ENCODE assay signal across 8 cellular contexts in genomic region chr3:159252772-159253384, GRCh38.
A peak's percentile ranks its signal among the peaks of the same experiment; 100 is the strongest.
DNase-seq lines count a peak whose midpoint lies in the region; ATAC-seq, FAIRE-seq and TF ChIP-seq lines count a peak whose summit lies in the region.

No MANE protein-coding gene starts in this region.

- TF ChIP-seq EP300 in A549 (IDR thresholded peaks at IDR 0.05), result no peak

- WGBS in A549 (ENCODE audit: missing lambda C conversion rate), result 1% methylated on average over 2 of the region's 2 CpGs

- POLR2A ChIA-PET in A549 (lab: Yijun Ruan, JAX), result no interaction called here

- H3K4me1 ChIP-seq in A549 (no peaks in the 10 kb centered on the region), mucosa of descending colon (ENCODE audit: low read depth) (no peaks in the 10 kb centered on the region)

- intact Hi-C loops in mucosa of descending colon (cut with DNase I, micrococcal nuclease), result no loop called here

- H3K27ac ChIP-seq in A549, result no peak overlapping the region

- no peak overlapping the region for H3K4me2 ChIP-seq in A549

- H3K9me3 ChIP-seq in A549, result peaks cover 21% of the 10 kb centered on the region; the same call in 2 of the 3 replicates
- peaks cover 6% of the 10 kb centered on the region for H3K9me3 ChIP-seq in mucosa of descending colon

- CTCF ChIA-PET in A549 (lab: Yijun Ruan, JAX), result interaction anchor here (0.7 to 12.5 kb wide), 16 partner anchors 8 to 1675 kb away, joined by 3 to 305 read pairs (median 4); no protein-coding TSS in a partner anchor

- peak; percentile 72 for FAIRE-seq in A549 (lab: Jason Lieb, UNC)

- no peak for TF ChIP-seq POLR2A in A549 (IDR thresholded peaks at IDR 0.05; ENCODE audit: low read length)

- DNase-seq in A549 (ENCODE audit: low read depth in 1 of 2, low spot score in 1 of 2) (peak; percentile 5 to 68), NCI-H2081 (lab: John Stamatoyannopoulos, UW) (peak; percentile 64 to 73), astrocyte of the hippocampus (ENCODE audit: low read depth, low spot score) (peak; percentile 62), mucosa of descending colon (peak in 1 of 3 donors; percentile 18), NCI-H2029 (lab: John Stamatoyannopoulos, UW) (no peak)

- H3K4me3 ChIP-seq in A549 (no peak overlapping the region), mucosa of descending colon (no peak overlapping the region)

- ATAC-seq in A549 (no peak), GM18502 (IDR thresholded peaks at IDR 0.05; ENCODE audit: poor library complexity, unreplicated experiment) (peak; percentile 54), mucosa of descending colon (peak; percentile 54), GM21825 (IDR thresholded peaks at IDR 0.05; ENCODE audit: unreplicated experiment) (no peak), GM19035 (IDR thresholded peaks at IDR 0.05; ENCODE audit: unreplicated experiment) (no peak)

- peak; percentile 62 for TF ChIP-seq CTCF in A549 (IDR thresholded peaks at IDR 0.05)
- peak; percentile 37 for TF ChIP-seq CTCF in mucosa of descending colon (IDR thresholded peaks at IDR 0.05)

- peak; percentile 65 to 84 for TF ChIP-seq RAD21 in A549 (conservative IDR thresholded peaks at IDR 0.05 in 1 of 2, IDR thresholded peaks at IDR 0.05 in 1 of 2)

- H3K36me3 ChIP-seq in mucosa of descending colon (ENCODE audit: low read depth), result no peaks in the 10 kb centered on the region

TF ChIP-seq in A549, 52 proteins besides CTCF, POLR2A, EP300 and RAD21:
- no peak for TF ChIP-seq BCL3 (IDR thresholded peaks at IDR 0.05)
- peak; percentile 67 for TF ChIP-seq SMC3 (IDR thresholded peaks at IDR 0.05)
- no peak for TF ChIP-seq FOSL2 (IDR thresholded peaks at IDR 0.05)
- TF ChIP-seq FOSL2 (CRISPR knock-in tag; IDR thresholded peaks at IDR 0.05), result no peak
- no peak for TF ChIP-seq PHF8 (IDR thresholded peaks at IDR 0.05; ENCODE audit: borderline replicate concordance, low read depth)
- TF ChIP-seq HEYL (CRISPR knock-in tag; IDR thresholded peaks at IDR 0.05), result no peak
- TF ChIP-seq, protein P1, sequence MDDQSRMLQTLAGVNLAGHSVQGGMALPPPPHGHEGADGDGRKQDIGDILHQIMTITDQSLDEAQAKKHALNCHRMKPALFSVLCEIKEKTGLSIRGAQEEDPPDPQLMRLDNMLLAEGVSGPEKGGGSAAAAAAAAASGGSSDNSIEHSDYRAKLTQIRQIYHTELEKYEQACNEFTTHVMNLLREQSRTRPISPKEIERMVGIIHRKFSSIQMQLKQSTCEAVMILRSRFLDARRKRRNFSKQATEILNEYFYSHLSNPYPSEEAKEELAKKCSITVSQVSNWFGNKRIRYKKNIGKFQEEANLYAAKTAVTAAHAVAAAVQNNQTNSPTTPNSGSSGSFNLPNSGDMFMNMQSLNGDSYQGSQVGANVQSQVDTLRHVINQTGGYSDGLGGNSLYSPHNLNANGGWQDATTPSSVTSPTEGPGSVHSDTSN (IDR thresholded peaks at IDR 0.05), result no peak
- no peak for TF ChIP-seq POLR2AphosphoS2 (conservative IDR thresholded peaks at IDR 0.05; ENCODE audit: low read length)
- no peak for TF ChIP-seq TFCP2L1 (CRISPR knock-in tag; IDR thresholded peaks at IDR 0.05)
- no peak for TF ChIP-seq EHF (CRISPR knock-in tag; IDR thresholded peaks at IDR 0.05)

Comparison
In these comparisons a context has a peak if more than half of its experiments do, and no peak if none do; other contexts are left out.
1. ATAC-seq: peak in GM18502 (single experiment) and mucosa of descending colon (single experiment); none in A549 (0 of 2), GM21825 (single experiment) and GM19035 (single experiment).